1 cellular context compared by ENCODE assay signal in the genomic region with DNA sequence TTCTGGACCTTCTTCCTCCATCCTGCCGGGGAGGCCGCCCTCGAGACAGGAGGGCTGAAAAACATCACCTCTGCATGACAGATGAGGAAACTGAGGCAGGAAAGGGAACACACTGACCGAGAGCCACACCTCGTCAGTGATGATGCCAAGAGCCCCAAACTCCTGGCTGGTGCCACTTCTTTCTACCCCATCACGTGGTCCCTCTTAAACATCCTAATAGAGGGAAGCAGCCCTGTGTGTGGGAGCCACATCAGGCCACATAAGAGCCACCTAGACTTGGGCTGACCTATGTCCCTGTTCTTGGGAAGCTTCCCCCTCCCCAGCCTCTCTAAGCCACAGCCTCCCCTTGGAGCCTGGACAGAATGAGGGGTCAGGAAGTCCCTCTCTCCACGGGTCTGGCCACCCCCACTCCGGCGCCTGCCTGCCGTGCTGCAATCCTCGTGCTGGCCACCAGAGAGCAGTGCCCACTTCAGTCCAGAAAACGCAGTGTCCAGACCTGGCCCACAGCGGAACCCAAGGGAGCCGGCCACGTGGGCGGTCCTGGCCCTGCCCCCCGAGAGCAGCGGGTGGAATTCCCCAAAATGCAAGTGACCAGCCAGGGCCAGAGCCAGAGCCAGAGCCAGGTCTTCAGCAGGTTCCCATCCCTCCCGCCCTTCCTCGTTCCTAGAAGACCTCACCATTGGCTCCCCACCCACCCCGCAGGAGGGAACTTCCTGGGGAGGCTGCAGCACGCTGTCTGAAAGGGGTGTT.
TF ChIP-seq lines count a peak whose summit lies in the region.

No MANE protein-coding gene starts in this region.

TF ChIP-seq in HCT116, 20 proteins besides CTCF, POLR2A, EP300 and RAD21 (continued from another document):
- TF ChIP-seq, protein P1, sequence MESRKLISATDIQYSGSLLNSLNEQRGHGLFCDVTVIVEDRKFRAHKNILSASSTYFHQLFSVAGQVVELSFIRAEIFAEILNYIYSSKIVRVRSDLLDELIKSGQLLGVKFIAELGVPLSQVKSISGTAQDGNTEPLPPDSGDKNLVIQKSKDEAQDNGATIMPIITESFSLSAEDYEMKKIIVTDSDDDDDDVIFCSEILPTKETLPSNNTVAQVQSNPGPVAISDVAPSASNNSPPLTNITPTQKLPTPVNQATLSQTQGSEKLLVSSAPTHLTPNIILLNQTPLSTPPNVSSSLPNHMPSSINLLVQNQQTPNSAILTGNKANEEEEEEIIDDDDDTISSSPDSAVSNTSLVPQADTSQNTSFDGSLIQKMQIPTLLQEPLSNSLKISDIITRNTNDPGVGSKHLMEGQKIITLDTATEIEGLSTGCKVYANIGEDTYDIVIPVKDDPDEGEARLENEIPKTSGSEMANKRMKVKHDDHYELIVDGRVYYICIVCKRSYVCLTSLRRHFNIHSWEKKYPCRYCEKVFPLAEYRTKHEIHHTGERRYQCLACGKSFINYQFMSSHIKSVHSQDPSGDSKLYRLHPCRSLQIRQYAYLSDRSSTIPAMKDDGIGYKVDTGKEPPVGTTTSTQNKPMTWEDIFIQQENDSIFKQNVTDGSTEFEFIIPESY (IDR thresholded peaks at IDR 0.05; ENCODE audit: extremely low read depth, insufficient replicate concordance, low read length) = no peak
- TF ChIP-seq TCF7L2 (IDR thresholded peaks at IDR 0.05; ENCODE audit: borderline replicate concordance, extremely low read depth, insufficient read depth, insufficient read length) = no peak
- TF ChIP-seq SIN3A (IDR thresholded peaks at IDR 0.05; ENCODE audit: low read depth) = no peak
- TF ChIP-seq EZH2phosphoT487 (IDR thresholded peaks at IDR 0.05; ENCODE audit: borderline replicate concordance) = no peak
